ENCODE assay signal across 15 cellular contexts in the genomic region with DNA sequence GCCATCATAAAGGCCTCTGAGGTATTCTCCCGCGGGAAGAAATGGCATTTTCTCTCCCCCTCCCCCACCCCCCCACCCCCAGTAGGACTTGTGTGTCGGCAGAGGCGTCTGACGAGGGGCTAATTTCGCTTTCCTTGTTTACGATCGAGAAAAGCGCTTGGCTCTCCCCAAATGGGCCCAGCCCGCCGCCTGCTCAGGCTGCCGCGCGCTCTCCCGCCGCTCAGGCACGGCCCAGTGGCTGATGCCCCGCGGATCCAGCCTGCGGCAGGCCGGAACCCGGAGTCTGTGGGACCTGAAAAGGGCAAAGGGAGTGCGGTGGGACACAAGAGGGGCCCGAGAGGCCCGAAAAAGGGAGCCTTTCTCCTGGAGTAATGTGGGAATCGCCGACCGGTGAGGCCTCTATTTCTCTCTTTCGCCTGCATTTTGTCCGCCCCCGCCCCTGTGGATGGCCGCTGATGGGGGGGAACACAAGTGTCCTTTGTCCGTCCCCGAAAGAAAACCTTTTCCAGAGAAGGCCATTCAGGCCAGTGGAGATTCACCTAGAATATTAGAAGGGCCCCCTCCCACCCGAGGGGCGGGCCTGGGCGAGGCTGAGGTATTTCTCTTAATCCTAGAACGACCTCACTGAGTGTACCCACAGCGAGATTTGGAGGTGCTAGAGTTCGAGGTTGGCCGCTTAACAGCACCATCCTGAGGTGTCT. TPM values are rescaled to one million over a fixed set of nuclear protein-coding genes. Genes with fewer than 3 reads are reported as not detected.
DNase-seq lines count a peak whose midpoint lies in the region; FAIRE-seq and TF ChIP-seq lines count a peak whose summit lies in the region.
"Had no signal": no experiment of that assay in that cellular context is flagged by ENCODE, and none has a peak within 500 bp of the region (broad histone marks: within the 10 kb centered on the region; RNA-seq: fewer than 3 reads in every experiment).

No MANE protein-coding gene starts in this region.

- FAIRE-seq in endothelial cell of umbilical vein (lab: Jason Lieb, UNC) = no peak

- in situ Hi-C loops in ACHN (cut with HindIII; ENCODE audit: low pct_ligation_motif_present, low pct_unique_long_range_greater_than_20kb, low sequenced_read_pairs) = no loop called here

- DNase-seq in ACHN = peak; percentile 39
- DNase-seq in endothelial cell of umbilical vein (ENCODE audit: low read depth, low spot score) = no peak
- DNase-seq in osteoblast (ENCODE audit: insufficient read length, low spot score, missing footprints) = no peak
- DNase-seq in NCI-H2081 treated with DMSO at 0.1 percent for 48 hours (lab: John Stamatoyannopoulos, UW) = no peak
- DNase-seq in amniotic stem cell (lab: John Stamatoyannopoulos, UW) = no peak
- DNase-seq in NOMO-1 treated with DMSO at 0.1 percent for 48 hours (lab: John Stamatoyannopoulos, UW; ENCODE audit: unreplicated experiment) = no peak
- DNase-seq in KG1 (lab: John Stamatoyannopoulos, UW) = no peak
- DNase-seq: activated CD4-positive, alpha-beta T cell treated with anti-CD3 and anti-CD28 coated beads, Interleukin-2, amount 10 ng/mL, durations not matched to agents 7 days and 5 days; activated naive CD8-positive, alpha-beta T cell treated with anti-CD3 and anti-CD28 coated beads for 36 hours; effector memory CD4-positive, alpha-beta T cell; NCI-H2081; nucleus accumbens had no signal

- no peak overlapping the region for H3K9ac ChIP-seq in endothelial cell of umbilical vein (replicated peaks; ENCODE audit: extremely low read depth, insufficient read depth, low read length)

- H3K4me3 ChIP-seq in endothelial cell of umbilical vein (replicated peaks in 1 of 3; ENCODE audit: insufficient read depth in 1 of 3, low read depth in 1 of 3, low read length in 3 of 3) = no peak overlapping the region
- H3K4me3 ChIP-seq in osteoblast (ENCODE audit: insufficient read depth, low read length) = peak overlapping the region; percentile 94

- peaks cover 85 to 93% of the 10 kb centered on the region in 2 experiments for H3K27me3 ChIP-seq in endothelial cell of umbilical vein (ENCODE audit: control insufficient read depth in 2 of 2, insufficient read depth in 2 of 2, low read length in 2 of 2)
- H3K27me3 ChIP-seq in osteoblast (ENCODE audit: insufficient read depth, low read length) = no peaks in the 10 kb centered on the region
- H3K27me3 ChIP-seq: SJCRH30 had no signal

- H3K4me1 ChIP-seq in endothelial cell of umbilical vein (ENCODE audit: control insufficient read depth, extremely low read depth, insufficient read depth, low read length) (peaks cover 3% of the 10 kb centered on the region), osteoblast (ENCODE audit: insufficient read depth, low read length) (peaks cover 54% of the 10 kb centered on the region)

- dilution Hi-C loops in endothelial cell of umbilical vein (cut with MboI; ENCODE audit: extremely low pct_ligation_motif_present, low sequenced_read_pairs) = no loop called here

- no TSS peak for BruUV-seq in endothelial cell of umbilical vein (replicated peaks; lab: Mats Ljungman, UMichigan)

- peaks cover 9 to 19% (median 11%) of the 10 kb centered on the region in 3 donors for H3K4me1 Mint-ChIP-seq in IgD-negative memory B cell

- intact Hi-C loops in endothelial cell of umbilical vein (cut with micrococcal nuclease) = no loop called here

- H3K36me3 ChIP-seq in endothelial cell of umbilical vein (ENCODE audit: control insufficient read depth in 2 of 2, extremely low read depth in 1 of 2, insufficient read depth in 2 of 2, low read length in 2 of 2) (no peaks in the 10 kb centered on the region), osteoblast (ENCODE audit: insufficient read depth, low read length) (no peaks in the 10 kb centered on the region)
- H3K36me3 ChIP-seq: SJCRH30, upper lobe of left lung had no signal

- peak overlapping the region; percentile 81 to 96 (median 83) for H3K27ac Mint-ChIP-seq in IgD-negative memory B cell
- H3K27ac Mint-ChIP-seq: activated naive CD8-positive, alpha-beta T cell treated with anti-CD3 and anti-CD28 coated beads for 36 hours had no signal

- POLR2A ChIA-PET in endothelial cell of umbilical vein (lab: Charles Lee) = no interaction called here

- H3K27me3 Mint-ChIP-seq in IgD-negative memory B cell = peaks cover 55% of the 10 kb centered on the region

- H3K9me3 Mint-ChIP-seq in IgD-negative memory B cell = peaks cover 0 to 2% (median 0%) of the 10 kb centered on the region in 3 donors
- H3K9me3 Mint-ChIP-seq: activated CD4-positive, alpha-beta T cell treated with anti-CD3 and anti-CD28 coated beads, Interleukin-2, amount 10 ng/mL, durations not matched to agents 7 days and 5 days; activated naive CD8-positive, alpha-beta T cell treated with anti-CD3 and anti-CD28 coated beads for 36 hours had no signal

- peak overlapping the region in 3 of 4 donors; percentile 55 to 74 (median 68) for H3K4me3 Mint-ChIP-seq in IgD-negative memory B cell
- H3K4me3 Mint-ChIP-seq: activated naive CD8-positive, alpha-beta T cell treated with anti-CD3 and anti-CD28 coated beads for 36 hours had no signal

- H3K79me2 ChIP-seq in endothelial cell of umbilical vein (ENCODE audit: control insufficient read depth, insufficient read depth, low read length) (no peaks in the 10 kb centered on the region), osteoblast (ENCODE audit: insufficient read depth, low read length) (peaks cover 90% of the 10 kb centered on the region)

- H2AFZ ChIP-seq in endothelial cell of umbilical vein (ENCODE audit: low read depth, low read length) (no peak overlapping the region), osteoblast (ENCODE audit: low read length) (no peak overlapping the region)

- no peak for TF ChIP-seq POLR2A in endothelial cell of umbilical vein (IDR thresholded peaks at IDR 0.05; ENCODE audit: low read depth, low read length)

- no peaks in the 10 kb centered on the region for H3K36me3 Mint-ChIP-seq in IgD-negative memory B cell

- H3K9me1 ChIP-seq in endothelial cell of umbilical vein (replicated peaks; ENCODE audit: control insufficient read depth, extremely low read depth, insufficient read depth, low read length) = no peaks in the 10 kb centered on the region

- TF ChIP-seq CTCF in endothelial cell of umbilical vein (IDR thresholded peaks at IDR 0.05; ENCODE audit: extremely low read depth in 1 of 2, insufficient read depth in 1 of 2, low read depth in 1 of 2, low read length in 2 of 2) = no peak
- no peak for TF ChIP-seq CTCF in osteoblast (IDR thresholded peaks at IDR 0.05; ENCODE audit: extremely low read depth, low read depth, low read length)

- H3K27ac ChIP-seq in endothelial cell of umbilical vein (ENCODE audit: insufficient read depth, low read depth, low read length) = no peak overlapping the region
- H3K27ac ChIP-seq in osteoblast (ENCODE audit: low read depth, low read length) = peak overlapping the region; percentile 90

- CTCF ChIA-PET in endothelial cell of umbilical vein (lab: Charles Lee) = interaction anchor here (4.3 kb wide), 1 partner anchor 13 kb away, joined by 36 read pairs; no protein-coding TSS in a partner anchor

- no peaks in the 10 kb centered on the region for H3K9me3 ChIP-seq in endothelial cell of umbilical vein (replicated peaks; ENCODE audit: control insufficient read depth, insufficient read depth, low read length)
- H3K9me3 ChIP-seq in osteoblast (ENCODE audit: low read depth, low read length) = no peaks in the 10 kb centered on the region
- H3K9me3 ChIP-seq: SJCRH30, upper lobe of left lung had no signal

- H3K4me2 ChIP-seq in endothelial cell of umbilical vein (ENCODE audit: insufficient read depth, low read length) (no peak overlapping the region), osteoblast (ENCODE audit: insufficient read depth, low read length) (peak overlapping the region; percentile 94)

- H4K20me1 ChIP-seq in endothelial cell of umbilical vein (replicated peaks; ENCODE audit: control insufficient read depth, extremely low read depth, insufficient read depth, low read length) (no peaks in the 10 kb centered on the region), osteoblast (ENCODE audit: insufficient read depth, low read length) (peaks cover 31% of the 10 kb centered on the region)

RNA-seq across cellular contexts. Expression of a gene that starts 9.0 kb away (rescaled TPM):
- polyA plus RNA-seq in IgD-negative memory B cell = not detected
- total RNA-seq in endothelial cell of umbilical vein = 0.51 and 0.58 TPM in 2 replicates
- 0.57 and 0.72 TPM in 2 replicates for polyA plus RNA-seq in endothelial cell of umbilical vein
- polyA plus RNA-seq in endothelial cell of umbilical vein (2011; cell fraction: cytosol; rRNA removed) = 0.45 TPM in 2 replicates
- polyA plus RNA-seq in endothelial cell of umbilical vein (2011; cell fraction: nucleus; rRNA removed) = 0.99 and 1.0 TPM in 2 replicates
- polyA plus RNA-seq in endothelial cell of umbilical vein (2012) = 5.4 and 9.5 TPM in 2 replicates
- 0.40 and 0.97 TPM in 2 replicates for polyA minus RNA-seq in endothelial cell of umbilical vein
- polyA minus RNA-seq in endothelial cell of umbilical vein (2011; cell fraction: cytosol; rRNA and poly(A)+ RNA removed) = 2.0 TPM
- not detected in 2 replicates for polyA minus RNA-seq in endothelial cell of umbilical vein (2011; cell fraction: nucleus; rRNA and poly(A)+ RNA removed)
- total RNA-seq in osteoblast = 5.6 and 7.2 TPM in 2 replicates
- total RNA-seq: activated CD4-positive, alpha-beta T cell treated with anti-CD3 and anti-CD28 coated beads, Interleukin-2, amount 10 ng/mL, durations not matched to agents 7 days and 5 days; activated naive CD8-positive, alpha-beta T cell treated with anti-CD3 and anti-CD28 coated beads for 36 hours had no signal

RNA-seq across cellular contexts. Expression of a gene that starts 10.5 kb away (rescaled TPM):
- polyA plus RNA-seq in IgD-negative memory B cell (not detected), endothelial cell of umbilical vein (0.03 and 0.19 TPM in 2 replicates)
- total RNA-seq in endothelial cell of umbilical vein (0.35 TPM in 1 of 2 replicates, not detected in the other), osteoblast (3.2 and 5.1 TPM in 2 replicates)
- 0.03 and 0.11 TPM in 2 replicates for polyA plus RNA-seq in endothelial cell of umbilical vein (2011; cell fraction: cytosol; rRNA removed)
- polyA plus RNA-seq in endothelial cell of umbilical vein (2011; cell fraction: nucleus; rRNA removed) = 0.11 and 0.14 TPM in 2 replicates
- polyA plus RNA-seq in endothelial cell of umbilical vein (2012) = 2.8 and 3.8 TPM in 2 replicates
- polyA minus RNA-seq in endothelial cell of umbilical vein = 0.08 and 0.15 TPM in 2 replicates
- polyA minus RNA-seq in endothelial cell of umbilical vein (2011; cell fraction: cytosol; rRNA and poly(A)+ RNA removed) = not detected
- polyA minus RNA-seq in endothelial cell of umbilical vein (2011; cell fraction: nucleus; rRNA and poly(A)+ RNA removed) = not detected in 2 replicates
- total RNA-seq: activated CD4-positive, alpha-beta T cell treated with anti-CD3 and anti-CD28 coated beads, Interleukin-2, amount 10 ng/mL, durations not matched to agents 7 days and 5 days; activated naive CD8-positive, alpha-beta T cell treated with anti-CD3 and anti-CD28 coated beads for 36 hours; SJCRH30; upper lobe of left lung had no signal

RNA-seq across cellular contexts. Expression of a gene that starts 13.6 kb away (rescaled TPM):
- polyA plus RNA-seq in IgD-negative memory B cell (not detected), endothelial cell of umbilical vein (not detected in 2 replicates)
- total RNA-seq in endothelial cell of umbilical vein (not detected in 2 replicates), osteoblast (1.8 and 2.1 TPM in 2 replicates)
- polyA plus RNA-seq in endothelial cell of umbilical vein (2011; cell fraction: cytosol; rRNA removed) = not detected in 2 replicates
- polyA plus RNA-seq in endothelial cell of umbilical vein (2011; cell fraction: nucleus; rRNA removed) = 0.07 and 0.08 TPM in 2 replicates
- polyA plus RNA-seq in endothelial cell of umbilical vein (2012) = 0.13 and 0.38 TPM in 2 replicates
- not detected in 2 replicates for polyA minus RNA-seq in endothelial cell of umbilical vein
- polyA minus RNA-seq in endothelial cell of umbilical vein (2011; cell fraction: cytosol; rRNA and poly(A)+ RNA removed) = not detected
- polyA minus RNA-seq in endothelial cell of umbilical vein (2011; cell fraction: nucleus; rRNA and poly(A)+ RNA removed) = not detected in 2 replicates
- total RNA-seq: activated CD4-positive, alpha-beta T cell treated with anti-CD3 and anti-CD28 coated beads, Interleukin-2, amount 10 ng/mL, durations not matched to agents 7 days and 5 days; activated naive CD8-positive, alpha-beta T cell treated with anti-CD3 and anti-CD28 coated beads for 36 hours; SJCRH30 had no signal

RNA-seq across cellular contexts. Expression of a gene that starts 19.3 kb away (rescaled TPM):
- not detected for polyA plus RNA-seq in IgD-negative memory B cell
- total RNA-seq in endothelial cell of umbilical vein = 0.21 and 0.40 TPM in 2 replicates
- 0.54 and 0.58 TPM in 2 replicates for polyA plus RNA-seq in endothelial cell of umbilical vein
- polyA plus RNA-seq in endothelial cell of umbilical vein (2011; cell fraction: cytosol; rRNA removed) = 0.32 and 0.35 TPM in 2 replicates
- polyA plus RNA-seq in endothelial cell of umbilical vein (2011; cell fraction: nucleus; rRNA removed) = 0.21 and 0.45 TPM in 2 replicates
- 6.3 and 11.9 TPM in 2 replicates for polyA plus RNA-seq in endothelial cell of umbilical vein (2012)
- polyA minus RNA-seq in endothelial cell of umbilical vein = not detected in 2 replicates
- 3.2 TPM for polyA minus RNA-seq in endothelial cell of umbilical vein (2011; cell fraction: cytosol; rRNA and poly(A)+ RNA removed)
- not detected in 2 replicates for polyA minus RNA-seq in endothelial cell of umbilical vein (2011; cell fraction: nucleus; rRNA and poly(A)+ RNA removed)
- 8.3 and 11.6 TPM in 2 replicates for total RNA-seq in osteoblast
- total RNA-seq: activated CD4-positive, alpha-beta T cell treated with anti-CD3 and anti-CD28 coated beads, Interleukin-2, amount 10 ng/mL, durations not matched to agents 7 days and 5 days; activated naive CD8-positive, alpha-beta T cell treated with anti-CD3 and anti-CD28 coated beads for 36 hours had no signal

RNA-seq across cellular contexts. Expression of a gene that starts 34.3 kb away (rescaled TPM):
- polyA plus RNA-seq in IgD-negative memory B cell (not detected), endothelial cell of umbilical vein (0.18 TPM in 2 replicates)
- total RNA-seq in endothelial cell of umbilical vein (0.44 TPM in 1 of 2 replicates, not detected in the other), osteoblast (9.7 and 11.2 TPM in 2 replicates)
- polyA plus RNA-seq in endothelial cell of umbilical vein (2011; cell fraction: cytosol; rRNA removed) = 0.13 and 0.18 TPM in 2 replicates
- polyA plus RNA-seq in endothelial cell of umbilical vein (2011; cell fraction: nucleus; rRNA removed) = 0.08 TPM in 1 of 2 replicates, not detected in the other
- polyA plus RNA-seq in endothelial cell of umbilical vein (2012) = 5.7 and 6.5 TPM in 2 replicates
- polyA minus RNA-seq in endothelial cell of umbilical vein = not detected in 2 replicates
- 38.5 TPM for polyA minus RNA-seq in endothelial cell of umbilical vein (2011; cell fraction: cytosol; rRNA and poly(A)+ RNA removed)
- polyA minus RNA-seq in endothelial cell of umbilical vein (2011; cell fraction: nucleus; rRNA and poly(A)+ RNA removed) = not detected in 2 replicates
- total RNA-seq: activated CD4-positive, alpha-beta T cell treated with anti-CD3 and anti-CD28 coated beads, Interleukin-2, amount 10 ng/mL, durations not matched to agents 7 days and 5 days; activated naive CD8-positive, alpha-beta T cell treated with anti-CD3 and anti-CD28 coated beads for 36 hours; upper lobe of left lung had no signal
